10 cellular contexts compared by ENCODE assay signal in genomic region chr1:60573726-60574409, GRCh38.
DNase-seq lines count a peak whose midpoint lies in the region; ATAC-seq, FAIRE-seq and TF ChIP-seq lines count a peak whose summit lies in the region.
"Had no signal": no experiment of that assay in that cellular context is flagged by ENCODE, and none has a peak within 500 bp of the region (broad histone marks: within the 10 kb centered on the region; RNA-seq: fewer than 3 reads in every experiment).

No MANE protein-coding gene starts in this region.

- no peaks in the 10 kb centered on the region; a peak in 1 of 5 replicates for H3K4me1 ChIP-seq in K562 (replicated peaks in 1 of 2; ENCODE audit: control insufficient read depth in 2 of 2, insufficient read depth in 2 of 2, low read length in 2 of 2)

- peak; percentile 29 for FAIRE-seq in K562 (lab: Jason Lieb, UNC)

- WGBS in K562 (ENCODE audit: insufficient coverage, low coverage, missing lambda C conversion rate), result 8% methylated on average over 3 of the region's 3 CpGs

- H4K20me1 ChIP-seq in K562 (replicated peaks; ENCODE audit: control insufficient read depth, insufficient read depth, low read length), result no peaks in the 10 kb centered on the region

- H3K4me2 ChIP-seq in K562 (ENCODE audit: insufficient read depth, low read length), result no peak overlapping the region

- H2AFZ ChIP-seq in K562 (ENCODE audit: low read depth, low read length), result no peak overlapping the region

- no peak overlapping the region for H3K9ac ChIP-seq in K562 (ENCODE audit: insufficient read depth in 1 of 2, low read depth in 2 of 2, low read length in 2 of 2)

- CTCF ChIA-PET in AG04450 (lab: Charles Lee), result no interaction called here
- CTCF ChIA-PET in K562 (lab: Yijun Ruan, JAX; ENCODE audit: low intra/inter-chr PET ratio), result no interaction called here

- no peak for TF ChIP-seq RAD21 in K562 (CRISPR knock-in tag; conservative IDR thresholded peaks at IDR 0.05 in 1 of 2, IDR thresholded peaks at IDR 0.05 in 1 of 2)

- no peak for TF ChIP-seq CTCF in AG04450 (IDR thresholded peaks at IDR 0.05; ENCODE audit: low read depth, low read length)
- TF ChIP-seq CTCF in K562 (IDR thresholded peaks at IDR 0.05 in 2 of 3, conservative IDR thresholded peaks at IDR 0.05 in 1 of 3; ENCODE audit: insufficient read depth in 2 of 3, low read depth in 1 of 3, low read length in 3 of 3), result no peak

- POLR2A ChIA-PET in AG04450 (lab: Yijun Ruan, JAX), result no interaction called here
- POLR2A ChIA-PET in K562 (lab: Yijun Ruan, JAX), result interaction anchor here (0.7 to 0.8 kb wide), 2 partner anchors 28 to 126 kb away, joined by 3 read pairs; no protein-coding TSS in a partner anchor

- no peak for TF ChIP-seq EP300 in K562 (IDR thresholded peaks at IDR 0.05; ENCODE audit: low read length)

- DNase-seq in AG04450 (ENCODE audit: low read depth, low spot score) (peak; percentile 6), M059J (ENCODE audit: low read depth) (peak; percentile 19), K562 (ENCODE audit: extremely low read depth in 1 of 4, low spot score in 3 of 4) (no peak), kidney tubule cell (ENCODE audit: low spot score) (peak; percentile 87), amniotic stem cell (lab: John Stamatoyannopoulos, UW) (no peak)
- DNase-seq in stimulated activated CD4-positive, alpha-beta T cell treated with anti-CD3 and anti-CD28 coated beads, Interleukin-4, amount 100 ng/mL, for 24 hours, result no peak
- DNase-seq: CD8-positive, alpha-beta memory T cell; SHP77 had no signal

- H3K36me3 ChIP-seq in K562 (ENCODE audit: control insufficient read depth, insufficient read depth, low read length), result no peaks in the 10 kb centered on the region

- H3K27ac ChIP-seq in AG04450 (ENCODE audit: low read depth, low read length) (no peak overlapping the region), K562 (ENCODE audit: extremely low read depth, low read depth, low read length) (no peak overlapping the region)

- BruUV-seq in K562 (replicated peaks; lab: Mats Ljungman, UMichigan), result no TSS peak

- H3K79me2 ChIP-seq in K562 (ENCODE audit: control insufficient read depth, insufficient read depth, low read length), result no peaks in the 10 kb centered on the region

- TF ChIP-seq POLR2A in K562 (conservative IDR thresholded peaks at IDR 0.05), result no peak

- H3K4me3 ChIP-seq in AG04450 (ENCODE audit: low read depth, low read length), result no peak overlapping the region
- no peak overlapping the region for H3K4me3 ChIP-seq in K562

- intact Hi-C loops in K562 (cut with micrococcal nuclease), result loop anchor here (10.0 kb wide), 1 partner anchor 191 kb away; no protein-coding TSS in a partner anchor

- H3K9me1 ChIP-seq in K562 (ENCODE audit: control insufficient read depth, insufficient read depth, low read length), result no peaks in the 10 kb centered on the region

- in situ Hi-C loops in K562 (cut with MboI), result no loop called here

- ATAC-seq in K562 (no peak), HG03139 (IDR thresholded peaks at IDR 0.05; ENCODE audit: unreplicated experiment) (no peak), HG03045 (IDR thresholded peaks at IDR 0.05; ENCODE audit: unreplicated experiment) (no peak)

- H3K27me3 ChIP-seq in AG04450 (ENCODE audit: control insufficient read depth, insufficient read depth, low read length) (no peaks in the 10 kb centered on the region), K562 (ENCODE audit: control insufficient read depth in 2 of 2, insufficient read depth in 2 of 2, low read length in 2 of 2) (no peaks in the 10 kb centered on the region)

- H3K9me3 ChIP-seq in AG04450 (ENCODE audit: control insufficient read depth, insufficient read depth, low read length) (no peaks in the 10 kb centered on the region), K562 (replicated peaks; ENCODE audit: control insufficient read depth, insufficient read depth, low read depth, low read length) (no peaks in the 10 kb centered on the region)

TF ChIP-seq in K562, 482 proteins besides CTCF, POLR2A, EP300 and RAD21 (continues in another document):
- TF ChIP-seq CEBPG (CRISPR knock-in tag; IDR thresholded peaks at IDR 0.05) (no peak), CEBPG (tag; conservative IDR thresholded peaks at IDR 0.05 in 1 of 2, IDR thresholded peaks at IDR 0.05 in 1 of 2) (peak in 1 of 2 experiments; percentile 84; a peak in 2 of 4 replicates), FOSL1 (tag; conservative IDR thresholded peaks at IDR 0.05) (peak; percentile 79), TEAD4 (IDR thresholded peaks at IDR 0.05; ENCODE audit: low read length) (peak; percentile 20; the same call in 1 of the 2 replicates), TEAD4 (CRISPR knock-in tag; IDR thresholded peaks at IDR 0.05; ENCODE audit: borderline replicate concordance) (no peak), ARID1B (IDR thresholded peaks at IDR 0.05) (0 out of 2 replicates have a peak, but pooled peaks have one; percentile 18), FOXA3 (CRISPR knock-in tag; conservative IDR thresholded peaks at IDR 0.05 in 1 of 2, IDR thresholded peaks at IDR 0.05 in 1 of 2) (0 out of 4 replicates have a peak, but pooled peaks of 1 of the 2 experiments have one; percentile 26), FOXK2 (conservative IDR thresholded peaks at IDR 0.05 in 1 of 2, IDR thresholded peaks at IDR 0.05 in 1 of 2; ENCODE audit: low read depth in 2 of 2) (no peak), TRIM24 (IDR thresholded peaks at IDR 0.05) (peak in 1 of 2 experiments; percentile 16; a peak in 1 of 4 replicates), NFIC (IDR thresholded peaks at IDR 0.05) (no peak)
- TF ChIP-seq, protein P1, sequence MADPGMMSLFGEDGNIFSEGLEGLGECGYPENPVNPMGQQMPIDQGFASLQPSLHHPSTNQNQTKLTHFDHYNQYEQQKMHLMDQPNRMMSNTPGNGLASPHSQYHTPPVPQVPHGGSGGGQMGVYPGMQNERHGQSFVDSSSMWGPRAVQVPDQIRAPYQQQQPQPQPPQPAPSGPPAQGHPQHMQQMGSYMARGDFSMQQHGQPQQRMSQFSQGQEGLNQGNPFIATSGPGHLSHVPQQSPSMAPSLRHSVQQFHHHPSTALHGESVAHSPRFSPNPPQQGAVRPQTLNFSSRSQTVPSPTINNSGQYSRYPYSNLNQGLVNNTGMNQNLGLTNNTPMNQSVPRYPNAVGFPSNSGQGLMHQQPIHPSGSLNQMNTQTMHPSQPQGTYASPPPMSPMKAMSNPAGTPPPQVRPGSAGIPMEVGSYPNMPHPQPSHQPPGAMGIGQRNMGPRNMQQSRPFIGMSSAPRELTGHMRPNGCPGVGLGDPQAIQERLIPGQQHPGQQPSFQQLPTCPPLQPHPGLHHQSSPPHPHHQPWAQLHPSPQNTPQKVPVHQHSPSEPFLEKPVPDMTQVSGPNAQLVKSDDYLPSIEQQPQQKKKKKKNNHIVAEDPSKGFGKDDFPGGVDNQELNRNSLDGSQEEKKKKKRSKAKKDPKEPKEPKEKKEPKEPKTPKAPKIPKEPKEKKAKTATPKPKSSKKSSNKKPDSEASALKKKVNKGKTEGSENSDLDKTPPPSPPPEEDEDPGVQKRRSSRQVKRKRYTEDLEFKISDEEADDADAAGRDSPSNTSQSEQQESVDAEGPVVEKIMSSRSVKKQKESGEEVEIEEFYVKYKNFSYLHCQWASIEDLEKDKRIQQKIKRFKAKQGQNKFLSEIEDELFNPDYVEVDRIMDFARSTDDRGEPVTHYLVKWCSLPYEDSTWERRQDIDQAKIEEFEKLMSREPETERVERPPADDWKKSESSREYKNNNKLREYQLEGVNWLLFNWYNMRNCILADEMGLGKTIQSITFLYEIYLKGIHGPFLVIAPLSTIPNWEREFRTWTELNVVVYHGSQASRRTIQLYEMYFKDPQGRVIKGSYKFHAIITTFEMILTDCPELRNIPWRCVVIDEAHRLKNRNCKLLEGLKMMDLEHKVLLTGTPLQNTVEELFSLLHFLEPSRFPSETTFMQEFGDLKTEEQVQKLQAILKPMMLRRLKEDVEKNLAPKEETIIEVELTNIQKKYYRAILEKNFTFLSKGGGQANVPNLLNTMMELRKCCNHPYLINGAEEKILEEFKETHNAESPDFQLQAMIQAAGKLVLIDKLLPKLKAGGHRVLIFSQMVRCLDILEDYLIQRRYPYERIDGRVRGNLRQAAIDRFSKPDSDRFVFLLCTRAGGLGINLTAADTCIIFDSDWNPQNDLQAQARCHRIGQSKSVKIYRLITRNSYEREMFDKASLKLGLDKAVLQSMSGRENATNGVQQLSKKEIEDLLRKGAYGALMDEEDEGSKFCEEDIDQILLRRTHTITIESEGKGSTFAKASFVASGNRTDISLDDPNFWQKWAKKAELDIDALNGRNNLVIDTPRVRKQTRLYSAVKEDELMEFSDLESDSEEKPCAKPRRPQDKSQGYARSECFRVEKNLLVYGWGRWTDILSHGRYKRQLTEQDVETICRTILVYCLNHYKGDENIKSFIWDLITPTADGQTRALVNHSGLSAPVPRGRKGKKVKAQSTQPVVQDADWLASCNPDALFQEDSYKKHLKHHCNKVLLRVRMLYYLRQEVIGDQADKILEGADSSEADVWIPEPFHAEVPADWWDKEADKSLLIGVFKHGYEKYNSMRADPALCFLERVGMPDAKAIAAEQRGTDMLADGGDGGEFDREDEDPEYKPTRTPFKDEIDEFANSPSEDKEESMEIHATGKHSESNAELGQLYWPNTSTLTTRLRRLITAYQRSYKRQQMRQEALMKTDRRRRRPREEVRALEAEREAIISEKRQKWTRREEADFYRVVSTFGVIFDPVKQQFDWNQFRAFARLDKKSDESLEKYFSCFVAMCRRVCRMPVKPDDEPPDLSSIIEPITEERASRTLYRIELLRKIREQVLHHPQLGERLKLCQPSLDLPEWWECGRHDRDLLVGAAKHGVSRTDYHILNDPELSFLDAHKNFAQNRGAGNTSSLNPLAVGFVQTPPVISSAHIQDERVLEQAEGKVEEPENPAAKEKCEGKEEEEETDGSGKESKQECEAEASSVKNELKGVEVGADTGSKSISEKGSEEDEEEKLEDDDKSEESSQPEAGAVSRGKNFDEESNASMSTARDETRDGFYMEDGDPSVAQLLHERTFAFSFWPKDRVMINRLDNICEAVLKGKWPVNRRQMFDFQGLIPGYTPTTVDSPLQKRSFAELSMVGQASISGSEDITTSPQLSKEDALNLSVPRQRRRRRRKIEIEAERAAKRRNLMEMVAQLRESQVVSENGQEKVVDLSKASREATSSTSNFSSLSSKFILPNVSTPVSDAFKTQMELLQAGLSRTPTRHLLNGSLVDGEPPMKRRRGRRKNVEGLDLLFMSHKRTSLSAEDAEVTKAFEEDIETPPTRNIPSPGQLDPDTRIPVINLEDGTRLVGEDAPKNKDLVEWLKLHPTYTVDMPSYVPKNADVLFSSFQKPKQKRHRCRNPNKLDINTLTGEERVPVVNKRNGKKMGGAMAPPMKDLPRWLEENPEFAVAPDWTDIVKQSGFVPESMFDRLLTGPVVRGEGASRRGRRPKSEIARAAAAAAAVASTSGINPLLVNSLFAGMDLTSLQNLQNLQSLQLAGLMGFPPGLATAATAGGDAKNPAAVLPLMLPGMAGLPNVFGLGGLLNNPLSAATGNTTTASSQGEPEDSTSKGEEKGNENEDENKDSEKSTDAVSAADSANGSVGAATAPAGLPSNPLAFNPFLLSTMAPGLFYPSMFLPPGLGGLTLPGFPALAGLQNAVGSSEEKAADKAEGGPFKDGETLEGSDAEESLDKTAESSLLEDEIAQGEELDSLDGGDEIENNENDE (IDR thresholded peaks at IDR 0.05; ENCODE audit: low read depth, low read length), result no peak

Comparison
In these comparisons a context has a peak if more than half of its experiments do, and no peak if none do; other contexts are left out.
1. DNase-seq: peak in AG04450 (single experiment), M059J (single experiment) and kidney tubule cell (single experiment); none in K562 (0 of 4), stimulated activated CD4-positive, alpha-beta T cell treated with anti-CD3 and anti-CD28 coated beads, Interleukin-4, amount 100 ng/mL, for 24 hours (single experiment) and amniotic stem cell (single experiment).